In genomic region chr9:124390812-124391658, GRCh38 we compare ENCODE assay signal across 1 cellular context.
A peak's percentile ranks its signal among the peaks of the same experiment; 100 is the strongest.
TF ChIP-seq lines count a peak whose summit lies in the region.

No MANE protein-coding gene starts in this region.

TF ChIP-seq in HepG2, 621 proteins besides CTCF, POLR2A, EP300 and RAD21 (continued from another document and continues in another):
- no peak for TF ChIP-seq AKNA (CRISPR knock-in tag; IDR thresholded peaks at IDR 0.05; ENCODE audit: borderline replicate concordance)
- TF ChIP-seq ZNF3 (CRISPR knock-in tag; IDR thresholded peaks at IDR 0.05) = no peak
- no peak for TF ChIP-seq ZNF136 (CRISPR knock-in tag; IDR thresholded peaks at IDR 0.05; ENCODE audit: low read depth)
- no peak for TF ChIP-seq REXO4 (CRISPR knock-in tag; IDR thresholded peaks at IDR 0.05; ENCODE audit: borderline replicate concordance)
- TF ChIP-seq SOX13 (IDR thresholded peaks at IDR 0.05) = no peak
- TF ChIP-seq SOX13 (CRISPR knock-in tag; conservative IDR thresholded peaks at IDR 0.05 in 1 of 2, IDR thresholded peaks at IDR 0.05 in 1 of 2) = peak in 1 of 2 experiments; percentile 68; a peak in 2 of 4 replicates
- TF ChIP-seq BCL6 (CRISPR knock-in tag; IDR thresholded peaks at IDR 0.05) = 0 out of 2 replicates have a peak, but pooled peaks have one; percentile 16
- peak; percentile 28; the same call in 1 of the 2 replicates for TF ChIP-seq ZNF441 (CRISPR knock-in tag; IDR thresholded peaks at IDR 0.05; ENCODE audit: borderline replicate concordance)
- TF ChIP-seq GPN1 (CRISPR knock-in tag; IDR thresholded peaks at IDR 0.05; ENCODE audit: borderline replicate concordance) = no peak
- no peak for TF ChIP-seq PREB (CRISPR knock-in tag; IDR thresholded peaks at IDR 0.05)
- no peak for TF ChIP-seq ZNF101 (CRISPR knock-in tag; IDR thresholded peaks at IDR 0.05; ENCODE audit: borderline replicate concordance, low read depth)
- peak; percentile 92 for TF ChIP-seq GATAD2A (CRISPR knock-in tag; IDR thresholded peaks at IDR 0.05)
- no peak for TF ChIP-seq ZNF451 (CRISPR knock-in tag; IDR thresholded peaks at IDR 0.05)
- no peak for TF ChIP-seq ZNF841 (CRISPR knock-in tag; IDR thresholded peaks at IDR 0.05; ENCODE audit: borderline replicate concordance)
- no peak for TF ChIP-seq REL (CRISPR knock-in tag; conservative IDR thresholded peaks at IDR 0.05)
- no peak for TF ChIP-seq ZBTB43 (CRISPR knock-in tag; conservative IDR thresholded peaks at IDR 0.05)
- no peak for TF ChIP-seq ZNF329 (CRISPR knock-in tag; IDR thresholded peaks at IDR 0.05; ENCODE audit: low read depth)
- TF ChIP-seq ZNF850 (CRISPR knock-in tag; conservative IDR thresholded peaks at IDR 0.05) = no peak
- no peak for TF ChIP-seq ZBTB39 (CRISPR knock-in tag; IDR thresholded peaks at IDR 0.05)
- peak; percentile 38; the same call in 1 of the 2 replicates for TF ChIP-seq FOXJ3 (CRISPR knock-in tag; IDR thresholded peaks at IDR 0.05; ENCODE audit: borderline replicate concordance)
- TF ChIP-seq GATA4 (IDR thresholded peaks at IDR 0.05; ENCODE audit: borderline replicate concordance, low read depth) = peak; percentile 61; the same call in 1 of the 2 replicates
- 0 out of 2 replicates have a peak, but pooled peaks have one; percentile 8 for TF ChIP-seq ELF3 (CRISPR knock-in tag; IDR thresholded peaks at IDR 0.05)
- TF ChIP-seq STAG1 (CRISPR knock-in tag; IDR thresholded peaks at IDR 0.05) = no peak
- peak; percentile 26; the same call in 1 of the 2 replicates for TF ChIP-seq NCOA2 (CRISPR knock-in tag; IDR thresholded peaks at IDR 0.05)
- peak; percentile 74; the same call in 1 of the 2 replicates for TF ChIP-seq FOXK1 (CRISPR knock-in tag; IDR thresholded peaks at IDR 0.05; ENCODE audit: borderline replicate concordance, low read depth)
- TF ChIP-seq MIER3 (CRISPR knock-in tag; IDR thresholded peaks at IDR 0.05; ENCODE audit: borderline replicate concordance) = no peak
- TF ChIP-seq SMAD3 (CRISPR knock-in tag; IDR thresholded peaks at IDR 0.05) = no peak
- TF ChIP-seq RORA (CRISPR knock-in tag; IDR thresholded peaks at IDR 0.05) = no peak
- TF ChIP-seq JARID2 (CRISPR knock-in tag; IDR thresholded peaks at IDR 0.05; ENCODE audit: insufficient replicate concordance) = no peak
- no peak for TF ChIP-seq HMGXB3 (CRISPR knock-in tag; IDR thresholded peaks at IDR 0.05; ENCODE audit: borderline replicate concordance)
- 0 out of 2 replicates have a peak, but pooled peaks have one; percentile 32 for TF ChIP-seq ZNF574 (CRISPR knock-in tag; IDR thresholded peaks at IDR 0.05)
- TF ChIP-seq ESRRA (CRISPR knock-in tag; IDR thresholded peaks at IDR 0.05; ENCODE audit: low read depth) = 0 out of 2 replicates have a peak, but pooled peaks have one; percentile 21
- TF ChIP-seq HDAC1 (CRISPR knock-in tag; IDR thresholded peaks at IDR 0.05) = no peak
- peak; percentile 64 for TF ChIP-seq HNF4A (CRISPR knock-in tag; IDR thresholded peaks at IDR 0.05)
- no peak for TF ChIP-seq TRIM24 (CRISPR knock-in tag; IDR thresholded peaks at IDR 0.05)
- no peak for TF ChIP-seq ZNF484 (CRISPR knock-in tag; IDR thresholded peaks at IDR 0.05; ENCODE audit: borderline replicate concordance, low read depth)
- no peak for TF ChIP-seq IRF9 (CRISPR knock-in tag; IDR thresholded peaks at IDR 0.05; ENCODE audit: borderline replicate concordance)
- 0 out of 2 replicates have a peak, but pooled peaks have one; percentile 5 for TF ChIP-seq ZNF629 (CRISPR knock-in tag; conservative IDR thresholded peaks at IDR 0.05)
- no peak for TF ChIP-seq IRX3 (CRISPR knock-in tag; IDR thresholded peaks at IDR 0.05; ENCODE audit: borderline replicate concordance, low read depth)
- TF ChIP-seq HOXA9 (CRISPR knock-in tag; IDR thresholded peaks at IDR 0.05; ENCODE audit: borderline replicate concordance) = no peak
- TF ChIP-seq FOXC1 (CRISPR knock-in tag; IDR thresholded peaks at IDR 0.05; ENCODE audit: borderline replicate concordance) = peak; percentile 66; the same call in 1 of the 2 replicates
- TF ChIP-seq MED1 (CRISPR knock-in tag; IDR thresholded peaks at IDR 0.05) = peak; percentile 36; the same call in 1 of the 2 replicates
- TF ChIP-seq FOXA3 (CRISPR knock-in tag; IDR thresholded peaks at IDR 0.05) = peak; percentile 88
- 0 out of 2 replicates have a peak, but pooled peaks have one; percentile 37 for TF ChIP-seq TGIF2 (CRISPR knock-in tag; IDR thresholded peaks at IDR 0.05)
- no peak for TF ChIP-seq SIN3B (IDR thresholded peaks at IDR 0.05; ENCODE audit: low read length)
- TF ChIP-seq ZNF12 (CRISPR knock-in tag; IDR thresholded peaks at IDR 0.05) = peak; percentile 46
- TF ChIP-seq ZSCAN5A (CRISPR knock-in tag; IDR thresholded peaks at IDR 0.05; ENCODE audit: borderline replicate concordance) = no peak
